In genomic region chr13:41468631-41469030, GRCh38 we compare ENCODE assay signal across 25 cellular contexts. TPM values are rescaled to one million over a fixed set of nuclear protein-coding genes. Genes with fewer than 3 reads are reported as not detected.
A peak's percentile ranks its signal among the peaks of the same experiment; 100 is the strongest.
DNase-seq lines count a peak whose midpoint lies in the region; ATAC-seq and TF ChIP-seq lines count a peak whose summit lies in the region.
"Had no signal": no experiment of that assay in that cellular context is flagged by ENCODE, and none has a peak within 500 bp of the region (broad histone marks: within the 10 kb centered on the region; RNA-seq: fewer than 3 reads in every experiment).

No MANE protein-coding gene starts in this region.

- peaks cover 63 to 76% (median 67%) of the 10 kb centered on the region in 3 donors for H3K4me1 Mint-ChIP-seq in CD8-positive, alpha-beta memory T cell
- peaks cover 85% of the 10 kb centered on the region for H3K4me1 Mint-ChIP-seq in activated CD8-positive, alpha-beta T cell treated with anti-CD3 and anti-CD28 coated beads for 36 hours (ENCODE audit: low read depth)
- peaks cover 29% of the 10 kb centered on the region for H3K4me1 Mint-ChIP-seq in stimulated activated memory B cell treated with anti-CD40 and anti-IgM and Interleukin-4, amounts not matched to agents 10 μg/mL and 1 μg/mL and 100 μg/mL, for 72 hours

- intact Hi-C loops in activated CD8-positive, alpha-beta T cell treated with anti-CD3 and anti-CD28 coated beads for 36 hours (cut with micrococcal nuclease): no loop called here

- H3K4me1 ChIP-seq in CD8-positive, alpha-beta memory T cell (ENCODE audit: insufficient read depth, low read length): peaks cover 68% of the 10 kb centered on the region
- peaks cover 47% of the 10 kb centered on the region for H3K4me1 ChIP-seq in effector memory CD4-positive, alpha-beta T cell (ENCODE audit: control insufficient read depth, insufficient read depth, low read length, poor library complexity, severe bottlenecking)
- H3K4me1 ChIP-seq in subcutaneous abdominal adipose tissue (ENCODE audit: control insufficient read depth in 5 of 5, insufficient read depth in 5 of 5, low read length in 5 of 5): peaks cover 10 to 36% (median 31%) of the 10 kb centered on the region in 5 donors

- H3K36me3 Mint-ChIP-seq in CD8-positive, alpha-beta memory T cell: peaks cover 37 to 77% (median 42%) of the 10 kb centered on the region in 3 donors
- H3K36me3 Mint-ChIP-seq in activated CD8-positive, alpha-beta T cell treated with anti-CD3 and anti-CD28 coated beads for 36 hours (ENCODE audit: low read depth): peaks cover 85% of the 10 kb centered on the region
- peaks cover 16% of the 10 kb centered on the region for H3K36me3 Mint-ChIP-seq in stimulated activated memory B cell treated with anti-CD40 and anti-IgM and Interleukin-4, amounts not matched to agents 10 μg/mL and 1 μg/mL and 100 μg/mL, for 72 hours

- H3K27me3 Mint-ChIP-seq in CD8-positive, alpha-beta memory T cell: peaks cover 0 to 7% of the 10 kb centered on the region in 2 donors
- H3K27me3 Mint-ChIP-seq in activated CD8-positive, alpha-beta T cell treated with anti-CD3 and anti-CD28 coated beads for 36 hours: no peaks in the 10 kb centered on the region
- no peaks in the 10 kb centered on the region for H3K27me3 Mint-ChIP-seq in stimulated activated memory B cell treated with anti-CD40 and anti-IgM and Interleukin-4, amounts not matched to agents 10 μg/mL and 1 μg/mL and 100 μg/mL, for 72 hours
- H3K27me3 Mint-ChIP-seq: activated CD4-positive, alpha-beta T cell treated with anti-CD3 and anti-CD28 coated beads, Interleukin-2, amount 10 ng/mL, durations not matched to agents 7 days and 5 days; dendritic cell treated with granulocyte-macrophage colony-stimulating factor and Interleukin-4, amounts not matched to agents 40 ng/mL and 50 ng/mL, for 4 days had no signal

- H3K4me3 ChIP-seq in CD8-positive, alpha-beta memory T cell (ENCODE audit: low read length): no peak overlapping the region
- no peak overlapping the region for H3K4me3 ChIP-seq in effector memory CD4-positive, alpha-beta T cell (ENCODE audit: insufficient read depth, low read depth, low read length, poor library complexity, severe bottlenecking)
- H3K4me3 ChIP-seq in subcutaneous abdominal adipose tissue (ENCODE audit: low read depth in 1 of 5, low read length in 5 of 5): no peak overlapping the region
- H3K4me3 ChIP-seq: cardiac muscle cell, SK-N-MC, skin epidermis had no signal

- peak in 1 of 5 donors; percentile 7 for DNase-seq in CD8-positive, alpha-beta memory T cell
- DNase-seq in activated CD8-positive, alpha-beta T cell treated with anti-CD3 and anti-CD28 coated beads for 36 hours: no peak
- no peak for DNase-seq in effector memory CD4-positive, alpha-beta T cell
- no peak for DNase-seq in NCI-H69 (lab: John Stamatoyannopoulos, UW)
- DNase-seq in mesenteric fat pad (ENCODE audit: low spot score): no peak
- DNase-seq: activated CD4-positive, alpha-beta T cell treated with anti-CD3 and anti-CD28 coated beads, Interleukin-2, amount 10 ng/mL, durations not matched to agents 7 days and 5 days; activated CD8-positive, alpha-beta memory T cell treated with anti-CD3 and anti-CD28 coated beads, Interleukin-2, amount 50 U/mL, for 48 hours; activated effector memory CD4-positive, alpha-beta T cell treated with Interleukin-2 at 50 U/mL for 16 hours; anterior cingulate cortex; head of caudate nucleus; left cardiac atrium; mesenchymal stem cell; NCI-H1105 treated with DMSO at 0.1 percent for 48 hours; NCI-H2029; NCI-H2227 treated with DMSO at 0.1 percent for 48 hours; NCI-H748 treated with DMSO at 0.1 percent for 48 hours; occipital lobe; stimulated activated CD4-positive, alpha-beta T cell treated with anti-CD3 and anti-CD28 coated beads, Interleukin-1b, Interleukin-23, amount 100 ng/mL, for 48 hours; T-helper 2 cell had no signal

- H3K4me3 Mint-ChIP-seq in CD8-positive, alpha-beta memory T cell: no peak overlapping the region
- H3K4me3 Mint-ChIP-seq in activated CD8-positive, alpha-beta T cell treated with anti-CD3 and anti-CD28 coated beads for 36 hours: no peak overlapping the region
- H3K4me3 Mint-ChIP-seq in stimulated activated memory B cell treated with anti-CD40 and anti-IgM and Interleukin-4, amounts not matched to agents 10 μg/mL and 1 μg/mL and 100 μg/mL, for 72 hours: no peak overlapping the region
- H3K4me3 Mint-ChIP-seq: activated CD4-positive, alpha-beta T cell treated with anti-CD3 and anti-CD28 coated beads, Interleukin-2, amount 10 ng/mL, durations not matched to agents 7 days and 5 days; dendritic cell treated with granulocyte-macrophage colony-stimulating factor and Interleukin-4, amounts not matched to agents 40 ng/mL and 50 ng/mL, for 4 days had no signal

- H3K9ac ChIP-seq in subcutaneous abdominal adipose tissue (ENCODE audit: low read length in 5 of 5): no peak overlapping the region

- no peak overlapping the region for H3K27ac ChIP-seq in CD8-positive, alpha-beta memory T cell (ENCODE audit: low read depth, low read length)
- peak overlapping the region; percentile 20 for H3K27ac ChIP-seq in effector memory CD4-positive, alpha-beta T cell (ENCODE audit: insufficient read depth, low read length, poor library complexity, severe bottlenecking)
- peak overlapping the region; percentile 9 for H3K27ac ChIP-seq in subcutaneous abdominal adipose tissue (ENCODE audit: low read depth, low read length)
- H3K27ac ChIP-seq: cardiac muscle cell, SK-N-MC had no signal

- peak overlapping the region; percentile 58 to 98 (median 90) for H3K27ac Mint-ChIP-seq in CD8-positive, alpha-beta memory T cell
- peak overlapping the region; percentile 68 for H3K27ac Mint-ChIP-seq in activated CD8-positive, alpha-beta T cell treated with anti-CD3 and anti-CD28 coated beads for 36 hours
- H3K27ac Mint-ChIP-seq in stimulated activated memory B cell treated with anti-CD40 and anti-IgM and Interleukin-4, amounts not matched to agents 10 μg/mL and 1 μg/mL and 100 μg/mL, for 72 hours: no peak overlapping the region
- H3K27ac Mint-ChIP-seq: dendritic cell treated with granulocyte-macrophage colony-stimulating factor and Interleukin-4, amounts not matched to agents 40 ng/mL and 50 ng/mL, for 4 days had no signal

- POLR2A ChIA-PET in CD8-positive, alpha-beta memory T cell (lab: Charles Lee): no interaction called here
- POLR2A ChIA-PET in activated CD8-positive, alpha-beta T cell treated with anti-CD3 and anti-CD28 coated beads for 36 hours (lab: Charles Lee): interaction anchor here (0.8 to 4.7 kb wide), 4 partner anchors 10 to 90 kb away, joined by 3 to 39 read pairs (median 14); partner anchors contain the start of gene RGCC

- H3K9me3 Mint-ChIP-seq in CD8-positive, alpha-beta memory T cell: no peaks in the 10 kb centered on the region
- H3K9me3 Mint-ChIP-seq in activated CD8-positive, alpha-beta T cell treated with anti-CD3 and anti-CD28 coated beads for 36 hours: no peaks in the 10 kb centered on the region
- H3K9me3 Mint-ChIP-seq in stimulated activated memory B cell treated with anti-CD40 and anti-IgM and Interleukin-4, amounts not matched to agents 10 μg/mL and 1 μg/mL and 100 μg/mL, for 72 hours: no peaks in the 10 kb centered on the region
- H3K9me3 Mint-ChIP-seq: activated CD4-positive, alpha-beta T cell treated with anti-CD3 and anti-CD28 coated beads, Interleukin-2, amount 10 ng/mL, durations not matched to agents 7 days and 5 days; dendritic cell treated with granulocyte-macrophage colony-stimulating factor and Interleukin-4, amounts not matched to agents 40 ng/mL and 50 ng/mL, for 4 days had no signal

- H3K36me3 ChIP-seq in CD8-positive, alpha-beta memory T cell (ENCODE audit: insufficient read depth, low read length): peaks cover 35% of the 10 kb centered on the region
- peaks cover 47% of the 10 kb centered on the region for H3K36me3 ChIP-seq in effector memory CD4-positive, alpha-beta T cell (ENCODE audit: control insufficient read depth, insufficient read depth, low read length)
- peaks cover 52 to 78% (median 58%) of the 10 kb centered on the region in 5 donors for H3K36me3 ChIP-seq in subcutaneous abdominal adipose tissue (ENCODE audit: control insufficient read depth in 5 of 5, insufficient read depth in 5 of 5, low read length in 5 of 5)
- H3K36me3 ChIP-seq: cardiac muscle cell had no signal

- ATAC-seq in activated CD8-positive, alpha-beta T cell treated with anti-CD3 and anti-CD28 coated beads for 36 hours: no peak
- no peak for ATAC-seq in stimulated activated memory B cell treated with anti-CD40 and anti-IgM and Interleukin-4, amounts not matched to agents 10 μg/mL and 1 μg/mL and 100 μg/mL, for 72 hours
- ATAC-seq: left cardiac atrium had no signal

- TF ChIP-seq CTCF in activated CD8-positive, alpha-beta T cell treated with anti-CD3 and anti-CD28 coated beads for 36 hours (IDR thresholded peaks at IDR 0.05): no peak

- H3K27me3 ChIP-seq in CD8-positive, alpha-beta memory T cell (ENCODE audit: insufficient read depth, low read length, poor library complexity, severe bottlenecking): no peaks in the 10 kb centered on the region
- no peaks in the 10 kb centered on the region for H3K27me3 ChIP-seq in effector memory CD4-positive, alpha-beta T cell (replicated peaks; ENCODE audit: control insufficient read depth, insufficient read depth, low read length, poor library complexity, severe bottlenecking)
- H3K27me3 ChIP-seq in subcutaneous abdominal adipose tissue (ENCODE audit: control insufficient read depth in 5 of 5, insufficient read depth in 4 of 5, low read length in 5 of 5): no peaks in the 10 kb centered on the region
- H3K27me3 ChIP-seq: cardiac muscle cell had no signal

- CTCF ChIA-PET in CD8-positive, alpha-beta memory T cell (lab: Charles Lee): interaction anchor here (3.0 kb wide), 1 partner anchor 10 kb away, joined by 15 read pairs; the partner anchor contains the start of gene RGCC
- CTCF ChIA-PET in activated CD8-positive, alpha-beta T cell treated with anti-CD3 and anti-CD28 coated beads for 36 hours (lab: Charles Lee): interaction anchor here (4.7 kb wide), 1 partner anchor 9 kb away, joined by 37 read pairs; no protein-coding TSS in a partner anchor

- H3K9me3 ChIP-seq in CD8-positive, alpha-beta memory T cell (ENCODE audit: low read length): no peaks in the 10 kb centered on the region
- no peaks in the 10 kb centered on the region for H3K9me3 ChIP-seq in effector memory CD4-positive, alpha-beta T cell (ENCODE audit: control insufficient read depth, low read length)
- H3K9me3 ChIP-seq in subcutaneous abdominal adipose tissue (ENCODE audit: control insufficient read depth in 5 of 5, low read length in 5 of 5): no peaks in the 10 kb centered on the region

RNA-seq across cellular contexts. Expression of gene RGCC, which starts 11.3 kb away (rescaled TPM):
- total RNA-seq in CD8-positive, alpha-beta memory T cell: 100 to 1,000 TPM; 107 to 110 TPM
- polyA plus RNA-seq in CD8-positive, alpha-beta memory T cell: 83.0 TPM
- 100 to 1,000 TPM; 135 to 143 TPM for total RNA-seq in activated CD8-positive, alpha-beta T cell treated with anti-CD3 and anti-CD28 coated beads for 36 hours
- 205 TPM for total RNA-seq in mesenteric fat pad
- total RNA-seq: cardiac muscle cell had no signal
- polyA plus RNA-seq: cardiac muscle cell had no signal
